Comparison of ENCODE assay signal across 1 cellular context in genomic region chr11:1309498-1310314, GRCh38.
TF ChIP-seq lines count a peak whose summit lies in the region.

Gene TOLLIP (minus strand): TSS chr11:1309632. CDS start chr11:1309498, 134 bp downstream.

TF ChIP-seq in K562, 482 proteins besides CTCF, POLR2A, EP300 and RAD21 (continued from another document and continues in another):
- TF ChIP-seq PRDM10 (IDR thresholded peaks at IDR 0.05; ENCODE audit: partially characterized antibody) = no peak
- TF ChIP-seq CHD4 (IDR thresholded peaks at IDR 0.05; ENCODE audit: insufficient read depth, insufficient replicate concordance, low read depth, low read length, poor library complexity, severe bottlenecking) = no peak
- no peak for TF ChIP-seq ZNF431 (CRISPR knock-in tag; IDR thresholded peaks at IDR 0.05)
- no peak for TF ChIP-seq PURB (CRISPR knock-in tag; IDR thresholded peaks at IDR 0.05; ENCODE audit: low read depth)
- 0 out of 2 replicates have a peak, but pooled peaks have one; percentile 19 for TF ChIP-seq ZKSCAN1 (IDR thresholded peaks at IDR 0.05; ENCODE audit: low read depth, low read length)
- TF ChIP-seq POLR2G (IDR thresholded peaks at IDR 0.05; ENCODE audit: low read depth, low read length) = peak; percentile 94
- TF ChIP-seq, protein P1, sequence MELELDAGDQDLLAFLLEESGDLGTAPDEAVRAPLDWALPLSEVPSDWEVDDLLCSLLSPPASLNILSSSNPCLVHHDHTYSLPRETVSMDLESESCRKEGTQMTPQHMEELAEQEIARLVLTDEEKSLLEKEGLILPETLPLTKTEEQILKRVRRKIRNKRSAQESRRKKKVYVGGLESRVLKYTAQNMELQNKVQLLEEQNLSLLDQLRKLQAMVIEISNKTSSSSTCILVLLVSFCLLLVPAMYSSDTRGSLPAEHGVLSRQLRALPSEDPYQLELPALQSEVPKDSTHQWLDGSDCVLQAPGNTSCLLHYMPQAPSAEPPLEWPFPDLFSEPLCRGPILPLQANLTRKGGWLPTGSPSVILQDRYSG (tag; conservative IDR thresholded peaks at IDR 0.05; ENCODE audit: low read depth) = peak; percentile 86
- TF ChIP-seq NUFIP1 (IDR thresholded peaks at IDR 0.05; ENCODE audit: partially characterized antibody) = peak; percentile 84
- TF ChIP-seq, protein P2, sequence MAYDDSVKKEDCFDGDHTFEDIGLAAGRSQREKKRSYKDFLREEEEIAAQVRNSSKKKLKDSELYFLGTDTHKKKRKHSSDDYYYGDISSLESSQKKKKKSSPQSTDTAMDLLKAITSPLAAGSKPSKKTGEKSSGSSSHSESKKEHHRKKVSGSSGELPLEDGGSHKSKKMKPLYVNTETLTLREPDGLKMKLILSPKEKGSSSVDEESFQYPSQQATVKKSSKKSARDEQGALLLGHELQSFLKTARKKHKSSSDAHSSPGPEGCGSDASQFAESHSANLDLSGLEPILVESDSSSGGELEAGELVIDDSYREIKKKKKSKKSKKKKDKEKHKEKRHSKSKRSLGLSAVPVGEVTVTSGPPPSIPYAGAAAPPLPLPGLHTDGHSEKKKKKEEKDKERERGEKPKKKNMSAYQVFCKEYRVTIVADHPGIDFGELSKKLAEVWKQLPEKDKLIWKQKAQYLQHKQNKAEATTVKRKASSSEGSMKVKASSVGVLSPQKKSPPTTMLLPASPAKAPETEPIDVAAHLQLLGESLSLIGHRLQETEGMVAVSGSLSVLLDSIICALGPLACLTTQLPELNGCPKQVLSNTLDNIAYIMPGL (CRISPR knock-in tag; IDR thresholded peaks at IDR 0.05) = 0 out of 2 replicates have a peak, but pooled peaks have one; percentile 64
- TF ChIP-seq TSC22D4 (tag; IDR thresholded peaks at IDR 0.05) = no peak
- no peak for TF ChIP-seq ZNF766 (CRISPR knock-in tag; conservative IDR thresholded peaks at IDR 0.05)
- TF ChIP-seq CTBP1 (IDR thresholded peaks at IDR 0.05; ENCODE audit: borderline replicate concordance) = 0 out of 2 replicates have a peak, but pooled peaks have one; percentile 12
- TF ChIP-seq TAF7 (tag; IDR thresholded peaks at IDR 0.05) = no peak
- 0 out of 2 replicates have a peak, but pooled peaks have one; percentile 31 for TF ChIP-seq RHOXF2B (CRISPR knock-in tag; conservative IDR thresholded peaks at IDR 0.05)
- TF ChIP-seq, protein P3, sequence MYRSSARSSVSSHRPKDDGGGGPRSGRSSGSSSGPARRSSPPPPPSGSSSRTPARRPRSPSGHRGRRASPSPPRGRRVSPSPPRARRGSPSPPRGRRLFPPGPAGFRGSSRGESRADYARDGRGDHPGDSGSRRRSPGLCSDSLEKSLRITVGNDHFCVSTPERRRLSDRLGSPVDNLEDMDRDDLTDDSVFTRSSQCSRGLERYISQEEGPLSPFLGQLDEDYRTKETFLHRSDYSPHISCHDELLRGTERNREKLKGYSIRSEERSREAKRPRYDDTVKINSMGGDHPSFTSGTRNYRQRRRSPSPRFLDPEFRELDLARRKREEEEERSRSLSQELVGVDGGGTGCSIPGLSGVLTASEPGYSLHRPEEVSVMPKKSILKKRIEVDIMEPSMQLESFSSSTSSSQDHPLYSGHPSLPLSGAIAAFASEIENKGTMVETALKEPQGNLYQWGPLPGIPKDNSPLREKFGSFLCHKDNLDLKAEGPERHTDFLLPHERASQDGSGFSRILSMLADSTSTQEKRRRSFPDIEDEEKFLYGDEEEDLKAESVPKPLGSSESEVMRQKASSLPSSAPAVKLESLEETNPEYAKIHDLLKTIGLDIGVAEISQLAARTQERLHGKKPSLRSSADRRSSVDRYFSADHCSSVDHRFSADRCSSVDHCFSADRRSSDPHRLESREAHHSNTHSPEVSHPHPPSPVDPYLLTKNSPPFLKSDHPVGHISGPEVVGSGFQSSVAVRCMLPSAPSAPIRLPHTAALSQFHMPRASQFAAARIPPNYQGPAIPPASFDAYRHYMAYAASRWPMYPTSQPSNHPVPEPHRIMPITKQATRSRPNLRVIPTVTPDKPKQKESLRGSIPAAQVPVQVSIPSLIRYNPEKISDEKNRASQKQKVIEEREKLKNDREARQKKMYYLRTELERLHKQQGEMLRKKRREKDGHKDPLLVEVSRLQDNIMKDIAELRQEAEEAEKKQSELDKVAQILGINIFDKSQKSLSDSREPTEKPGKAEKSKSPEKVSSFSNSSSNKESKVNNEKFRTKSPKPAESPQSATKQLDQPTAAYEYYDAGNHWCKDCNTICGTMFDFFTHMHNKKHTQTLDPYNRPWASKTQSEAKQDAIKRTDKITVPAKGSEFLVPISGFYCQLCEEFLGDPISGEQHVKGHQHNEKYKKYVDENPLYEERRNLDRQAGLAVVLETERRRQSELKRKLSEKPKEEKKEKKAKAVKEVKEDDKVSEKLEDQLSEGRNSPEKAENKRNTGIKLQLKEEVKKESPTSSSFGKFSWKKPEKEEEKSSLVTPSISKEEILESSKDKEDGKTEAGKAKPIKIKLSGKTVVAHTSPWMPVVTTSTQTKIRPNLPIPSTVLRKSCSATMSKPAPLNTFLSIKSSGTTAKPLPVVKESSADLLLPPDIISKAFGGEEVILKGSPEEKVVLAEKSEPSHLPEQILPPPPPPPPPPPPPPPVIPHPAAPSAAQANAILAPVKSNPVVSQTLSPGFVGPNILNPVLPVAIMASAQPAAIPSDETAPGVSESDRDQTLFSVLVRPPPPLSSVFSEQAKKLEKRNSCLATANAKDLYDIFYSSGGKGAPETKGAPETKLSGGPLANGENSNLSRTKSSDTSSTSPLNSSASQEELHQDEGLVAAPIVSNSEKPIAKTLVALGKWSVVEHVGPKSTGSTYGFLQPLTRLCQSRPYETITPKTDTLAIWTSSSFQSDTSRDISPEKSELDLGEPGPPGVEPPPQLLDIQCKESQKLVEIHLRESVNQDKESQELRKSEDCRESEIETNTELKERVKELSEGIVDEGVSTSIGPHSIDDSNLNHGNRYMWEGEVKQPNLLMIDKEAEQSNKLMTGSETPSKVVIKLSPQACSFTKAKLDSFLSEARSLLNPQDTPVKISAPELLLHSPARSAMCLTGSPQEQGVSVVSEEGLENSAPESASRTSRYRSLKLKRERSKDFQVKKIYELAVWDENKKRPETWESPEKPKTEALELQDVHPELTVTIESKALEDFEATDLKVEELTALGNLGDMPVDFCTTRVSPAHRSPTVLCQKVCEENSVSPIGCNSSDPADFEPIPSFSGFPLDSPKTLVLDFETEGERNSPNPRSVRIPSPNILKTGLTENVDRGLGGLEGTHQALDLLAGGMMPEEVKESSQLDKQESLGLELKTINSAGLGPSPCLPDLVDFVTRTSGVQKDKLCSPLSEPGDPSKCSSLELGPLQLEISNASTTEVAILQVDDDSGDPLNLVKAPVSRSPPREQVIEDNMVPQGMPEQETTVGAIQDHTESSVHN (IDR thresholded peaks at IDR 0.05; ENCODE audit: borderline replicate concordance in 1 of 2, low read depth in 1 of 2) = no peak
- peak; percentile 91 for TF ChIP-seq KDM5B (IDR thresholded peaks at IDR 0.05; ENCODE audit: insufficient replicate concordance, low read depth, low read length)
- peak; percentile 77 for TF ChIP-seq SIN3B (IDR thresholded peaks at IDR 0.05; ENCODE audit: low read depth)
- no peak for TF ChIP-seq CREBBP (IDR thresholded peaks at IDR 0.05; ENCODE audit: low read depth, low read length)
- no peak for TF ChIP-seq NR2F6 (CRISPR knock-in tag; IDR thresholded peaks at IDR 0.05)
- TF ChIP-seq ZNF407 (IDR thresholded peaks at IDR 0.05; ENCODE audit: low read depth) = no peak
- TF ChIP-seq CREB1 (IDR thresholded peaks at IDR 0.05) = no peak; the same call in 1 of the 2 replicates
- peak; percentile 72 for TF ChIP-seq CREB1 (CRISPR knock-in tag; IDR thresholded peaks at IDR 0.05)
- TF ChIP-seq, protein P4, sequence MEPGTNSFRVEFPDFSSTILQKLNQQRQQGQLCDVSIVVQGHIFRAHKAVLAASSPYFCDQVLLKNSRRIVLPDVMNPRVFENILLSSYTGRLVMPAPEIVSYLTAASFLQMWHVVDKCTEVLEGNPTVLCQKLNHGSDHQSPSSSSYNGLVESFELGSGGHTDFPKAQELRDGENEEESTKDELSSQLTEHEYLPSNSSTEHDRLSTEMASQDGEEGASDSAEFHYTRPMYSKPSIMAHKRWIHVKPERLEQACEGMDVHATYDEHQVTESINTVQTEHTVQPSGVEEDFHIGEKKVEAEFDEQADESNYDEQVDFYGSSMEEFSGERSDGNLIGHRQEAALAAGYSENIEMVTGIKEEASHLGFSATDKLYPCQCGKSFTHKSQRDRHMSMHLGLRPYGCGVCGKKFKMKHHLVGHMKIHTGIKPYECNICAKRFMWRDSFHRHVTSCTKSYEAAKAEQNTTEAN (CRISPR knock-in tag; IDR thresholded peaks at IDR 0.05) = no peak
- no peak for TF ChIP-seq ZFP36 (IDR thresholded peaks at IDR 0.05; ENCODE audit: low read depth, low read length, partially characterized antibody)
- TF ChIP-seq ARNT (IDR thresholded peaks at IDR 0.05) = no peak
- peak; percentile 90; the same call in 1 of the 2 replicates for TF ChIP-seq PHF8 (IDR thresholded peaks at IDR 0.05; ENCODE audit: borderline replicate concordance, low read length)
- peak; percentile 83 for TF ChIP-seq SMAD4 (CRISPR knock-in tag; conservative IDR thresholded peaks at IDR 0.05)
- no peak for TF ChIP-seq MXI1 (IDR thresholded peaks at IDR 0.05; ENCODE audit: low read depth, low read length)
